In genomic region chr17:57670769-57671545, GRCh38 we compare ENCODE assay signal across 8 cellular contexts.
DNase-seq lines count a peak whose midpoint lies in the region; ATAC-seq and TF ChIP-seq lines count a peak whose summit lies in the region.

No MANE protein-coding gene starts in this region.

- POLR2A ChIA-PET in activated CD8-positive, alpha-beta T cell treated with anti-CD3 and anti-CD28 coated beads, Interleukin-2, amount 10 ng/mL, durations not matched to agents 7 days and 5 days (lab: Charles Lee), result interaction anchor here (1.1 to 2.5 kb wide), 2 partner anchors 66 to 72 kb away, joined by 3 to 13 read pairs; no protein-coding TSS in a partner anchor

- H3K36me3 Mint-ChIP-seq in activated naive CD4-positive, alpha-beta T cell treated with anti-CD3 and anti-CD28 coated beads, Interleukin-2, amount 10 ng/mL, durations not matched to agents 7 days and 5 days, result peaks cover 18% of the 10 kb centered on the region
- H3K36me3 Mint-ChIP-seq in activated CD8-positive, alpha-beta T cell treated with anti-CD3 and anti-CD28 coated beads, Interleukin-2, amount 10 ng/mL, durations not matched to agents 7 days and 5 days (ENCODE audit: low read depth), result peaks cover 38% of the 10 kb centered on the region
- H3K36me3 Mint-ChIP-seq in type B pancreatic cell, result peaks cover 20% of the 10 kb centered on the region

- H3K27ac Mint-ChIP-seq in activated naive CD4-positive, alpha-beta T cell treated with anti-CD3 and anti-CD28 coated beads, Interleukin-2, amount 10 ng/mL, durations not matched to agents 7 days and 5 days, result peak overlapping the region; percentile 19
- H3K27ac Mint-ChIP-seq in activated CD8-positive, alpha-beta T cell treated with anti-CD3 and anti-CD28 coated beads, Interleukin-2, amount 10 ng/mL, durations not matched to agents 7 days and 5 days, result peak overlapping the region; percentile 96
- H3K27ac Mint-ChIP-seq in type B pancreatic cell, result no peak overlapping the region

- H3K27me3 Mint-ChIP-seq in activated naive CD4-positive, alpha-beta T cell treated with anti-CD3 and anti-CD28 coated beads, Interleukin-2, amount 10 ng/mL, durations not matched to agents 7 days and 5 days, result no peaks in the 10 kb centered on the region
- no peaks in the 10 kb centered on the region for H3K27me3 Mint-ChIP-seq in activated CD8-positive, alpha-beta T cell treated with anti-CD3 and anti-CD28 coated beads, Interleukin-2, amount 10 ng/mL, durations not matched to agents 7 days and 5 days (ENCODE audit: low read depth)
- H3K27me3 Mint-ChIP-seq in type B pancreatic cell, result no peaks in the 10 kb centered on the region

- CTCF ChIA-PET in activated naive CD4-positive, alpha-beta T cell treated with anti-CD3 and anti-CD28 coated beads, Interleukin-2, amount 10 ng/mL, durations not matched to agents 7 days and 5 days (lab: Charles Lee), result interaction anchor here (0.6 to 3.7 kb wide), 27 partner anchors 8 to 542 kb away, joined by 3 to 138 read pairs (median 5); no protein-coding TSS in a partner anchor
- CTCF ChIA-PET in activated CD8-positive, alpha-beta T cell treated with anti-CD3 and anti-CD28 coated beads, Interleukin-2, amount 10 ng/mL, durations not matched to agents 7 days and 5 days (lab: Charles Lee), result interaction anchor here (0.9 to 6.1 kb wide), 58 partner anchors 10 to 545 kb away, joined by 3 to 196 read pairs (median 5); partner anchors contain the start of gene CCDC182

- TF ChIP-seq CTCF in type B pancreatic cell (conservative IDR thresholded peaks at IDR 0.05), result no peak

- no peak overlapping the region for H3K4me3 Mint-ChIP-seq in activated naive CD4-positive, alpha-beta T cell treated with anti-CD3 and anti-CD28 coated beads, Interleukin-2, amount 10 ng/mL, durations not matched to agents 7 days and 5 days
- no peak overlapping the region for H3K4me3 Mint-ChIP-seq in activated CD8-positive, alpha-beta T cell treated with anti-CD3 and anti-CD28 coated beads, Interleukin-2, amount 10 ng/mL, durations not matched to agents 7 days and 5 days
- no peak overlapping the region for H3K4me3 Mint-ChIP-seq in type B pancreatic cell

- H3K9me3 Mint-ChIP-seq in activated naive CD4-positive, alpha-beta T cell treated with anti-CD3 and anti-CD28 coated beads, Interleukin-2, amount 10 ng/mL, durations not matched to agents 7 days and 5 days, result no peaks in the 10 kb centered on the region
- no peaks in the 10 kb centered on the region for H3K9me3 Mint-ChIP-seq in activated CD8-positive, alpha-beta T cell treated with anti-CD3 and anti-CD28 coated beads, Interleukin-2, amount 10 ng/mL, durations not matched to agents 7 days and 5 days (ENCODE audit: insufficient read depth)
- no peaks in the 10 kb centered on the region for H3K9me3 Mint-ChIP-seq in type B pancreatic cell

- DNase-seq in activated naive CD4-positive, alpha-beta T cell treated with anti-CD3 and anti-CD28 coated beads, Interleukin-2, amount 10 ng/mL, durations not matched to agents 7 days and 5 days, result peak; percentile 8
- no peak for DNase-seq in activated naive CD4-positive, alpha-beta T cell treated with Interleukin-2 at 50 U/mL for 16 hours
- DNase-seq in activated CD8-positive, alpha-beta T cell treated with anti-CD3 and anti-CD28 coated beads, Interleukin-2, amount 10 ng/mL, durations not matched to agents 7 days and 5 days, result no peak
- DNase-seq in islet precursor cell (peak; percentile 42), type B pancreatic cell (ENCODE audit: extremely low spot score, unreplicated experiment) (peak; percentile 43), amygdala (lab: John Stamatoyannopoulos, UW) (no peak)

- no peak for ATAC-seq in activated CD8-positive, alpha-beta T cell treated with anti-CD3 and anti-CD28 coated beads, Interleukin-2, amount 10 ng/mL, durations not matched to agents 7 days and 5 days
- no peak for ATAC-seq in GM18907 (IDR thresholded peaks at IDR 0.05; ENCODE audit: unreplicated experiment)
- no peak for ATAC-seq in GM21717 (IDR thresholded peaks at IDR 0.05; ENCODE audit: unreplicated experiment)

- H3K4me1 Mint-ChIP-seq in activated naive CD4-positive, alpha-beta T cell treated with anti-CD3 and anti-CD28 coated beads, Interleukin-2, amount 10 ng/mL, durations not matched to agents 7 days and 5 days, result peaks cover 28% of the 10 kb centered on the region
- peaks cover 67% of the 10 kb centered on the region for H3K4me1 Mint-ChIP-seq in activated CD8-positive, alpha-beta T cell treated with anti-CD3 and anti-CD28 coated beads, Interleukin-2, amount 10 ng/mL, durations not matched to agents 7 days and 5 days (ENCODE audit: low read depth)
- peaks cover 53% of the 10 kb centered on the region for H3K4me1 Mint-ChIP-seq in type B pancreatic cell (ENCODE audit: unreplicated experiment)

Comparison
In these comparisons a context has a peak if more than half of its experiments do, and no peak if none do; other contexts are left out.
1. DNase-seq: peak in activated naive CD4-positive, alpha-beta T cell treated with anti-CD3 and anti-CD28 coated beads, Interleukin-2, amount 10 ng/mL, durations not matched to agents 7 days and 5 days (single experiment), islet precursor cell (single experiment) and type B pancreatic cell (single experiment); none in activated naive CD4-positive, alpha-beta T cell treated with Interleukin-2 at 50 U/mL for 16 hours (single experiment), activated CD8-positive, alpha-beta T cell treated with anti-CD3 and anti-CD28 coated beads, Interleukin-2, amount 10 ng/mL, durations not matched to agents 7 days and 5 days (single experiment) and amygdala (0 of 56).